In the genomic region with DNA sequence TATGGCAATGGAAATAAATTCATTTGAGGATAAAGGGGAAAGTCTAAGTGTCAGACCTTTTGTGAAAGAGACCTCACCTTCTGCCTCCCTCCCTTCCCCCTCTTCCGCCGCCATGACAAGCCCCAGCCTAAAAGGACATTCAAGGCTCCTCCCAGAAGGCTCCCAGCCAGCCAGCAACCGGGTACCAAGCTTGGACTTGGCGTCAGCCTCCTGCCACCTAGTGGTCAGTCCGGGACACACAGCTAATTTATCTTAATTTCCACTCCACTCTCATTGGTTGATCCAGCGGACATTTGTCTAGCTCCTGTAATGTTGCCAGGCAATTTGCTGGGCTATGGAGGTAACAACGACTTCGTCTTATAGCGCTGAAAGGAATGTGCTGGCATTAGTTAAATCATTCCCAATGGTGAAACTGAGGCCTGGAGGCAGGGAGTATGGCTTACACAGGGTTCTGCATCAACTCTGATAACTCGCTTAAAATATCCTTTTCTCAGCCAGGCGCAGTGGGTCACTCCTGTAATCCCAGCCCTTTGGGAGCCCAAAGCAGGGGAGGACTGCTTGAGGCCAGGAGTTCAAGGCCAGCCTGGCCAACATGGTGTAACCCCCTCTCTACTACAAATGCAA, we compare ENCODE assay signal across 8 cellular contexts. TPM values are rescaled to one million over a fixed set of nuclear protein-coding genes. Genes with fewer than 3 reads are reported as not detected.
A peak's percentile ranks its signal among the peaks of the same experiment; 100 is the strongest.
DNase-seq lines count a peak whose midpoint lies in the region; ATAC-seq, FAIRE-seq and TF ChIP-seq lines count a peak whose summit lies in the region.

No MANE protein-coding gene starts in this region.

- H3K27me3 ChIP-seq in liver (ENCODE audit: control insufficient read depth in 4 of 4, insufficient read depth in 4 of 4, low read length in 3 of 4), result peaks cover 0 to 6% (median 0%) of the 10 kb centered on the region in 4 donors

- H3K4me1 ChIP-seq in liver (ENCODE audit: control insufficient read depth in 4 of 4, insufficient read depth in 4 of 4, low read length in 3 of 4), result peaks cover 0 to 3% (median 0%) of the 10 kb centered on the region in 4 donors

- DNase-seq in GM19239 (ENCODE audit: insufficient read length, low spot score) (peak; percentile 80), NCI-H446 (lab: John Stamatoyannopoulos, UW) (peak; percentile 0 to 62), coronary artery (ENCODE audit: low spot score) (peak; percentile 90)
- peak; percentile 30 for DNase-seq in activated CD4-positive, alpha-beta T cell treated with anti-CD3 and anti-CD28 coated beads for 1 hour
- peak; percentile 12 to 35 (median 16) for DNase-seq in stimulated activated CD4-positive, alpha-beta T cell treated with anti-CD3 and anti-CD28 coated beads, TNF-alpha, amount 100 ng/mL, for 1 hour (ENCODE audit: low read depth in 3 of 3, low spot score in 1 of 3)

- no peak overlapping the region for H3K9ac ChIP-seq in liver (ENCODE audit: low read depth in 1 of 2, low read length in 2 of 2)

- H3K4me3 ChIP-seq in coronary artery (peak overlapping the region; percentile 29), liver (ENCODE audit: low read depth in 1 of 3, low read length in 3 of 3) (no peak overlapping the region)

- H3K36me3 ChIP-seq in liver (ENCODE audit: control insufficient read depth in 4 of 4, insufficient read depth in 3 of 4, low read depth in 1 of 4, low read length in 3 of 4), result no peaks in the 10 kb centered on the region

- WGBS in liver, result 18% methylated on average over 11 of the region's 11 CpGs

- ATAC-seq in HG03342 (IDR thresholded peaks at IDR 0.05; ENCODE audit: unreplicated experiment), result peak; percentile 100

- TF ChIP-seq RAD21 in liver (IDR thresholded peaks at IDR 0.05), result peak; percentile 84 to 90

- H3K9me3 ChIP-seq in liver (ENCODE audit: control insufficient read depth in 4 of 4, low read length in 3 of 4), result no peaks in the 10 kb centered on the region

- no peak overlapping the region for H3K27ac ChIP-seq in C4-2B
- no peak overlapping the region for H3K27ac ChIP-seq in coronary artery
- no peak overlapping the region for H3K27ac ChIP-seq in liver (ENCODE audit: low read depth in 1 of 2, low read length in 2 of 2)

- FAIRE-seq in GM19239 (lab: Jason Lieb, UNC), result peak; percentile 90

- TF ChIP-seq CTCF in C4-2B (conservative IDR thresholded peaks at IDR 0.05), result peak; percentile 92
- peak; percentile 86 for TF ChIP-seq CTCF in coronary artery (IDR thresholded peaks at IDR 0.05)
- TF ChIP-seq CTCF in liver (IDR thresholded peaks at IDR 0.05; ENCODE audit: low read depth, low read length, missing input control), result peak; percentile 87

TF ChIP-seq in liver, 16 proteins besides CTCF, POLR2A, EP300 and RAD21:
- TF ChIP-seq YY1 (IDR thresholded peaks at IDR 0.05) (peak; percentile 28), SP1 (IDR thresholded peaks at IDR 0.05) (peak; percentile 25)
- TF ChIP-seq, protein P1, sequence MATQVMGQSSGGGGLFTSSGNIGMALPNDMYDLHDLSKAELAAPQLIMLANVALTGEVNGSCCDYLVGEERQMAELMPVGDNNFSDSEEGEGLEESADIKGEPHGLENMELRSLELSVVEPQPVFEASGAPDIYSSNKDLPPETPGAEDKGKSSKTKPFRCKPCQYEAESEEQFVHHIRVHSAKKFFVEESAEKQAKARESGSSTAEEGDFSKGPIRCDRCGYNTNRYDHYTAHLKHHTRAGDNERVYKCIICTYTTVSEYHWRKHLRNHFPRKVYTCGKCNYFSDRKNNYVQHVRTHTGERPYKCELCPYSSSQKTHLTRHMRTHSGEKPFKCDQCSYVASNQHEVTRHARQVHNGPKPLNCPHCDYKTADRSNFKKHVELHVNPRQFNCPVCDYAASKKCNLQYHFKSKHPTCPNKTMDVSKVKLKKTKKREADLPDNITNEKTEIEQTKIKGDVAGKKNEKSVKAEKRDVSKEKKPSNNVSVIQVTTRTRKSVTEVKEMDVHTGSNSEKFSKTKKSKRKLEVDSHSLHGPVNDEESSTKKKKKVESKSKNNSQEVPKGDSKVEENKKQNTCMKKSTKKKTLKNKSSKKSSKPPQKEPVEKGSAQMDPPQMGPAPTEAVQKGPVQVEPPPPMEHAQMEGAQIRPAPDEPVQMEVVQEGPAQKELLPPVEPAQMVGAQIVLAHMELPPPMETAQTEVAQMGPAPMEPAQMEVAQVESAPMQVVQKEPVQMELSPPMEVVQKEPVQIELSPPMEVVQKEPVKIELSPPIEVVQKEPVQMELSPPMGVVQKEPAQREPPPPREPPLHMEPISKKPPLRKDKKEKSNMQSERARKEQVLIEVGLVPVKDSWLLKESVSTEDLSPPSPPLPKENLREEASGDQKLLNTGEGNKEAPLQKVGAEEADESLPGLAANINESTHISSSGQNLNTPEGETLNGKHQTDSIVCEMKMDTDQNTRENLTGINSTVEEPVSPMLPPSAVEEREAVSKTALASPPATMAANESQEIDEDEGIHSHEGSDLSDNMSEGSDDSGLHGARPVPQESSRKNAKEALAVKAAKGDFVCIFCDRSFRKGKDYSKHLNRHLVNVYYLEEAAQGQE (IDR thresholded peaks at IDR 0.05), result no peak

RNA-seq across cellular contexts. Expression of a gene that starts 19.3 kb away (rescaled TPM):
- total RNA-seq in liver, result not detected
- not detected for polyA plus RNA-seq in liver

Comparison
In these comparisons a context has a peak if more than half of its experiments do, and no peak if none do; other contexts are left out.
1. DNase-seq: peak in every context shown above with its lines; median percentile 90 in coronary artery; 80 in GM19239; 31 in NCI-H446; 30 in activated CD4-positive, alpha-beta T cell treated with anti-CD3 and anti-CD28 coated beads for 1 hour; 16 in stimulated activated CD4-positive, alpha-beta T cell treated with anti-CD3 and anti-CD28 coated beads, TNF-alpha, amount 100 ng/mL, for 1 hour.